21 cellular contexts compared by ENCODE assay signal in genomic region chr7:140631602-140632001, GRCh38. TPM values are rescaled to one million over a fixed set of nuclear protein-coding genes. Genes with fewer than 3 reads are reported as not detected.
DNase-seq lines count a peak whose midpoint lies in the region; ATAC-seq and TF ChIP-seq lines count a peak whose summit lies in the region.
"Had no signal": no experiment of that assay in that cellular context is flagged by ENCODE, and none has a peak within 500 bp of the region (broad histone marks: within the 10 kb centered on the region; RNA-seq: fewer than 3 reads in every experiment).

No MANE protein-coding gene starts in this region.

- H3K27ac Mint-ChIP-seq in Caco-2 (ENCODE audit: unreplicated experiment): no peak overlapping the region
- H3K27ac Mint-ChIP-seq: activated CD8-positive, alpha-beta T cell treated with anti-CD3 and anti-CD28 coated beads, Interleukin-2, amount 10 ng/mL, durations not matched to agents 7 days and 5 days had no signal

- 60% methylated on average over 7 of the region's 7 CpGs for WGBS in right cardiac atrium
- 74 to 86% (median 82%) methylated on average over 7 of the region's 7 CpGs for WGBS in spleen, 5 donors

- CTCF ChIA-PET in Caco-2 (lab: Charles Lee): no interaction called here

- H3K36me3 ChIP-seq in mucosa of descending colon (ENCODE audit: low read depth) (no peaks in the 10 kb centered on the region), spleen (no peaks in the 10 kb centered on the region), Caco-2 (ENCODE audit: control insufficient read depth, insufficient read depth, low read length) (no peaks in the 10 kb centered on the region)

- H3K4me1 Mint-ChIP-seq in Caco-2 (ENCODE audit: low read depth, unreplicated experiment): no peaks in the 10 kb centered on the region

- no peak overlapping the region for H3K27ac ChIP-seq in right cardiac atrium (ENCODE audit: low read length)
- H3K27ac ChIP-seq in spleen: peak overlapping the region in 6 of 8 donors; percentile 10 to 51 (median 28)

- H3K9me3 ChIP-seq in right cardiac atrium (ENCODE audit: control insufficient read depth, low read length): no peaks in the 10 kb centered on the region
- H3K9me3 ChIP-seq in mucosa of descending colon: no peaks in the 10 kb centered on the region
- H3K9me3 ChIP-seq in spleen: no peaks in the 10 kb centered on the region
- no peaks in the 10 kb centered on the region for H3K9me3 ChIP-seq in Caco-2

- no peaks in the 10 kb centered on the region for H3K9me3 Mint-ChIP-seq in Caco-2 (ENCODE audit: unreplicated experiment)

- DNase-seq in Right ventricle myocardium superior (no peak), right cardiac atrium (no peak), mucosa of descending colon (no peak), spleen (no peak), NCI-H446 treated with DMSO at 0.1 percent for 48 hours (lab: John Stamatoyannopoulos, UW) (no peak), RPMI8226 (no peak), Caco-2 (no peak), NCI-H2196 treated with DMSO at 0.1 percent for 48 hours (lab: John Stamatoyannopoulos, UW; ENCODE audit: unreplicated experiment) (no peak)
- DNase-seq: 8988T; activated CD8-positive, alpha-beta T cell treated with anti-CD3 and anti-CD28 coated beads, Interleukin-2, amount 10 ng/mL, durations not matched to agents 7 days and 5 days; activated naive CD4-positive, alpha-beta T cell treated with anti-CD3 and anti-CD28 coated beads, Interleukin-2, amount 50 U/mL, for 16 hours; activated T-cell treated with anti-CD3 and anti-CD28 coated beads, Interleukin-2, amount 50 U/mL, for 48 hours; cerebellar nuclear complex; COR-L47; EL; erythroblast; NCI-H1048; NCI-H2029 treated with DMSO at 0.1 percent for 48 hours; NK-92 treated with Interleukin-12 subunit alpha and Interleukin-12 subunit beta, amount 100 ng/mL, for 24 hours; retina had no signal

- H3K27me3 Mint-ChIP-seq in Caco-2 (ENCODE audit: insufficient read depth, unreplicated experiment): no peaks in the 10 kb centered on the region

- TF ChIP-seq CTCF in mucosa of descending colon (IDR thresholded peaks at IDR 0.05): no peak
- no peak for TF ChIP-seq CTCF in spleen (IDR thresholded peaks at IDR 0.05 in 8 of 11, conservative IDR thresholded peaks at IDR 0.05 in 3 of 11)
- no peak for TF ChIP-seq CTCF in Caco-2 (IDR thresholded peaks at IDR 0.05; ENCODE audit: insufficient read depth in 1 of 2, low read depth in 1 of 2, low read length in 1 of 2, severe bottlenecking in 1 of 2, unreplicated experiment in 1 of 2)

- ATAC-seq in Right ventricle myocardium superior (ENCODE audit: poor library complexity) (peak; percentile 30), right cardiac atrium (no peak), mucosa of descending colon (peak; percentile 22)
- ATAC-seq: activated CD8-positive, alpha-beta T cell treated with anti-CD3 and anti-CD28 coated beads, Interleukin-2, amount 10 ng/mL, durations not matched to agents 7 days and 5 days had no signal

- H3K4me1 ChIP-seq in right cardiac atrium (ENCODE audit: control insufficient read depth, insufficient read depth, low read length): peaks cover 14% of the 10 kb centered on the region
- H3K4me1 ChIP-seq in mucosa of descending colon (ENCODE audit: low read depth): peaks cover 4% of the 10 kb centered on the region
- H3K4me1 ChIP-seq in spleen: peaks cover 0 to 35% (median 17%) of the 10 kb centered on the region in 6 donors
- H3K4me1 ChIP-seq in Caco-2: peaks cover under 1% of the 10 kb centered on the region; the same call in 1 of the 2 replicates

- no peaks in the 10 kb centered on the region for H3K36me3 Mint-ChIP-seq in Caco-2 (ENCODE audit: insufficient read depth, unreplicated experiment)

- POLR2A ChIA-PET in Caco-2 (lab: Charles Lee): no interaction called here

- intact Hi-C loops in Right ventricle myocardium superior (cut with DNase I) (no loop called here), right cardiac atrium (cut with DNase I) (no loop called here), mucosa of descending colon (cut with DNase I, micrococcal nuclease) (no loop called here), spleen (cut with DNase I; ENCODE audit: low total_unique reads) (no loop called here), Caco-2 (cut with micrococcal nuclease; ENCODE audit: unreplicated experiment) (no loop called here)

- no peak overlapping the region for H3K4me3 ChIP-seq in right cardiac atrium (ENCODE audit: low read length)
- H3K4me3 ChIP-seq in mucosa of descending colon: no peak overlapping the region
- H3K4me3 ChIP-seq in spleen: no peak overlapping the region
- H3K4me3 ChIP-seq in Caco-2 (ENCODE audit: low read depth, low read length): no peak overlapping the region

- no peak for TF ChIP-seq POLR2A in spleen (IDR thresholded peaks at IDR 0.05)

- no TSS peak for BruUV-seq in Caco-2 (replicated peaks; lab: Mats Ljungman, UMichigan)

- H3K4me3 Mint-ChIP-seq in Caco-2 (ENCODE audit: unreplicated experiment): no peak overlapping the region
- H3K4me3 Mint-ChIP-seq: activated CD8-positive, alpha-beta T cell treated with anti-CD3 and anti-CD28 coated beads, Interleukin-2, amount 10 ng/mL, durations not matched to agents 7 days and 5 days had no signal

- H3K27me3 ChIP-seq in right cardiac atrium (ENCODE audit: control insufficient read depth, insufficient read depth) (no peaks in the 10 kb centered on the region), spleen (replicated peaks in 1 of 7) (peaks cover 0 to 14% (median 0%) of the 10 kb centered on the region in 7 donors), Caco-2 (replicated peaks; ENCODE audit: control insufficient read depth, insufficient read depth, low read length) (no peaks in the 10 kb centered on the region)

RNA-seq across cellular contexts. Expression of gene DENND2A, which starts 9.0 kb away (rescaled TPM):
- total RNA-seq in Right ventricle myocardium superior (11.6 TPM), right cardiac atrium (10 to 100 TPM; 10.7 to 16.6 (median 12.3) TPM), mucosa of descending colon (10 to 100 TPM in 2 of 3 donors, 1 to 10 TPM in 1; 8.4 to 17.7 (median 10.1) TPM), spleen (10 to 100 TPM in 6 of 7 donors, 1 to 10 TPM in 1; 9.6 to 35.3 (median 19.9) TPM), Caco-2 (2022) (0.67 and 0.95 TPM in 2 replicates)
- polyA plus RNA-seq in right cardiac atrium (8.7 TPM), spleen (1 to 10 TPM; 1.9 to 7.7 (median 6.6) TPM)
- total RNA-seq: activated CD8-positive, alpha-beta T cell treated with anti-CD3 and anti-CD28 coated beads, Interleukin-2, amount 10 ng/mL, durations not matched to agents 7 days and 5 days; LHCN-M2 had no signal

RNA-seq across cellular contexts. Expression of gene ADCK2, which starts 41.1 kb away (rescaled TPM):
- 9.2 TPM for total RNA-seq in Right ventricle myocardium superior
- total RNA-seq in right cardiac atrium: 10 to 100 TPM; 13.2 to 17.9 (median 14.9) TPM
- 11.7 TPM for polyA plus RNA-seq in right cardiac atrium
- 10 to 100 TPM; 23.2 to 29.4 (median 27.6) TPM for total RNA-seq in mucosa of descending colon
- 10 to 100 TPM; 16.9 to 25.2 (median 20.4) TPM for total RNA-seq in spleen
- 10 to 100 TPM; 10.6 to 15.6 (median 11.9) TPM for polyA plus RNA-seq in spleen
- 17.7 and 21.4 TPM in 2 replicates for total RNA-seq in Caco-2 (2022)

Comparison
In these comparisons a context has a peak if more than half of its experiments do, and no peak if none do; other contexts are left out.
1. ATAC-seq: peak in Right ventricle myocardium superior (single experiment) and mucosa of descending colon (single experiment); none in right cardiac atrium (0 of 2).